ENCODE assay signal across 26 cellular contexts in the genomic region with DNA sequence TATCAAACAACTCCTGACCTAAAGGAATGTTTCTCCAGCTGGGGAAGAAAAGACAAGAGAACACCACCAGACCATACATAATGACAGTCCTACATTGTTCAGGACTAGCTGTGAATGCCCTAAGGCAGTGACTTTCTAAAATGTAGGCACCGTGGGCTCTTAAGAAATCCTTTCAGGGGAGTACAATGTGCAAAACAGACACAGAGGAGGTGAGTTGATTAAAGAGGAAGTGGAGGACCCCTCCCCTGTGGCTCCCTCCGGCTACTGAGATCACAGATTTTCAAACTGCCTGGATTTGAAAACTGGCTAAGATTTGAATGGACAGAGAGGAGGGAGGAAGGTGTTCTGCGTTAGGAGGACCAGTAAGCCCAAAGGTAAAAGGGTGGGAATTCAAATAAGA.
"Had no signal": no experiment of that assay in that cellular context is flagged by ENCODE, and none has a peak within 500 bp of the region (broad histone marks: within the 10 kb centered on the region; RNA-seq: fewer than 3 reads in every experiment).

No MANE protein-coding gene starts in this region.

- H3K4me3 Mint-ChIP-seq: activated B cell treated with CpG ODN at 0.5 μM for 24 hours; activated CD4-positive, alpha-beta T cell treated with anti-CD3 and anti-CD28 coated beads, Interleukin-2, amount 10 ng/mL, durations not matched to agents 24 days and 14 days; activated CD8-positive, alpha-beta memory T cell treated with anti-CD3 and anti-CD28 coated beads, Interleukin-2, amount 10 ng/mL, durations not matched to agents 7 days and 5 days; activated naive CD4-positive, alpha-beta T cell treated with anti-CD3 and anti-CD28 coated beads, Interleukin-2, amount 50 U/mL, for 24 hours; activated T-cell treated with anti-CD3 and anti-CD28 coated beads, Interleukin-2, amount 50 U/mL, for 24 hours; activated T-helper 1 cell treated with anti-CD3 and anti-CD28 coated beads, Interleukin-12 subunit alpha, Interleukin-12 subunit beta, Interleukin-2, Interleukin-4 antibody, amounts not matched to agents 30 ng/mL and 10 ng/mL and 1 ng/mL, durations not matched to agents 14 hours and 24 hours and 36 hours; T-helper 17 cell had no signal

- FAIRE-seq: bronchial epithelial cell, RCC 7860 had no signal

- H3K36me3 Mint-ChIP-seq: activated CD8-positive, alpha-beta memory T cell treated with anti-CD3 and anti-CD28 coated beads, Interleukin-2, amount 10 ng/mL, durations not matched to agents 7 days and 5 days; activated naive CD4-positive, alpha-beta T cell treated with anti-CD3 and anti-CD28 coated beads, Interleukin-2, amount 50 U/mL, for 24 hours had no signal

- H3K27ac Mint-ChIP-seq: activated B cell treated with CpG ODN at 0.5 μM for 24 hours; activated CD4-positive, alpha-beta T cell treated with anti-CD3 and anti-CD28 coated beads, Interleukin-2, amount 10 ng/mL, durations not matched to agents 24 days and 14 days; activated CD8-positive, alpha-beta memory T cell treated with anti-CD3 and anti-CD28 coated beads, Interleukin-2, amount 10 ng/mL, durations not matched to agents 7 days and 5 days; activated naive CD4-positive, alpha-beta T cell treated with anti-CD3 and anti-CD28 coated beads, Interleukin-2, amount 50 U/mL, for 24 hours; activated T-cell treated with anti-CD3 and anti-CD28 coated beads, Interleukin-2, amount 50 U/mL, for 24 hours; activated T-helper 1 cell treated with anti-CD3 and anti-CD28 coated beads, Interleukin-12 subunit alpha, Interleukin-12 subunit beta, Interleukin-2, Interleukin-4 antibody, amounts not matched to agents 30 ng/mL and 10 ng/mL and 1 ng/mL, durations not matched to agents 14 hours and 24 hours and 36 hours; T-helper 17 cell had no signal

- H3K4me1 Mint-ChIP-seq: activated B cell treated with CpG ODN at 0.5 μM for 24 hours; activated CD4-positive, alpha-beta T cell treated with anti-CD3 and anti-CD28 coated beads, Interleukin-2, amount 10 ng/mL, durations not matched to agents 24 days and 14 days; activated CD8-positive, alpha-beta memory T cell treated with anti-CD3 and anti-CD28 coated beads, Interleukin-2, amount 10 ng/mL, durations not matched to agents 7 days and 5 days; activated naive CD4-positive, alpha-beta T cell treated with anti-CD3 and anti-CD28 coated beads, Interleukin-2, amount 50 U/mL, for 24 hours; T-helper 17 cell had no signal

- DNase-seq: activated B cell treated with CpG ODN at 0.5 μM for 24 hours; activated CD4-positive, alpha-beta T cell treated with anti-CD3 and anti-CD28 coated beads for 1 hour; activated CD4-positive, alpha-beta T cell treated with anti-CD3 and anti-CD28 coated beads, Interleukin-2, amount 10 ng/mL, durations not matched to agents 24 days and 14 days; activated CD4-positive, alpha-beta T cell treated with anti-CD3 and anti-CD28 coated beads, Interleukin-2, amount 50 U/mL, for 48 hours; activated CD8-positive, alpha-beta memory T cell treated with anti-CD3 and anti-CD28 coated beads, Interleukin-2, amount 10 ng/mL, durations not matched to agents 7 days and 5 days; activated effector memory CD4-positive, alpha-beta T cell treated with Interleukin-2 at 50 U/mL for 16 hours; activated naive CD4-positive, alpha-beta T cell; activated T-cell treated with anti-CD3 and anti-CD28 coated beads, Interleukin-2, amount 50 U/mL, for 24 hours; aorta; Kasumi-1; KBM-7; NCI-H1048; NCI-H146; NCI-H187 treated with DMSO at 0.1 percent for 48 hours; NCI-H2081 treated with DMSO at 0.1 percent for 48 hours; NCI-H2171; NCI-H2227 treated with DMSO at 0.1 percent for 48 hours; NCI-H69; NK-92 treated with Interleukin-12 subunit alpha and Interleukin-12 subunit beta, amount 100 ng/mL, for 24 hours; SHP77 treated with DMSO at 0.1 percent for 48 hours; T-helper 17 cell; T-helper 9 cell had no signal

- H3K9me3 Mint-ChIP-seq: activated B cell treated with CpG ODN at 0.5 μM for 24 hours; activated CD4-positive, alpha-beta T cell treated with anti-CD3 and anti-CD28 coated beads, Interleukin-2, amount 10 ng/mL, durations not matched to agents 24 days and 14 days; activated naive CD4-positive, alpha-beta T cell treated with anti-CD3 and anti-CD28 coated beads, Interleukin-2, amount 50 U/mL, for 24 hours; activated T-cell treated with anti-CD3 and anti-CD28 coated beads, Interleukin-2, amount 50 U/mL, for 24 hours; activated T-helper 1 cell treated with anti-CD3 and anti-CD28 coated beads, Interleukin-12 subunit alpha, Interleukin-12 subunit beta, Interleukin-2, Interleukin-4 antibody, amounts not matched to agents 30 ng/mL and 10 ng/mL and 1 ng/mL, durations not matched to agents 14 hours and 24 hours and 36 hours had no signal
